ENCODE assay signal across 8 cellular contexts in genomic region chr1:94713472-94714141, GRCh38.
A peak's percentile ranks its signal among the peaks of the same experiment; 100 is the strongest.
DNase-seq lines count a peak whose midpoint lies in the region; ATAC-seq lines count a peak whose summit lies in the region.

No MANE protein-coding gene starts in this region.

- H3K27me3 ChIP-seq in ACC112 (ENCODE audit: insufficient read depth, low read length): no peaks in the 10 kb centered on the region

- ATAC-seq in GM18907 (IDR thresholded peaks at IDR 0.05; ENCODE audit: unreplicated experiment) (peak; percentile 93), HG03103 (IDR thresholded peaks at IDR 0.05; ENCODE audit: low read depth, unreplicated experiment) (peak; percentile 80), HG03280 (IDR thresholded peaks at IDR 0.05; ENCODE audit: unreplicated experiment) (no peak)

- H3K4me3 ChIP-seq in ACC112 (ENCODE audit: low read depth, low read length): no peak overlapping the region

- peak; percentile 23 to 72 for DNase-seq in SHP77 (lab: John Stamatoyannopoulos, UW)
- peak; percentile 91 for DNase-seq in fibroblast of the conjunctiva (ENCODE audit: low read depth)
- DNase-seq in pons (ENCODE audit: low spot score): peak; percentile 79
- DNase-seq in stimulated activated CD4-positive, alpha-beta T cell treated with anti-CD3 and anti-CD28 coated beads, Interleukin-4, amount 100 ng/mL, for 24 hours: no peak

- peak overlapping the region; percentile 47 for H2AFZ ChIP-seq in ACC112 (ENCODE audit: low read length, unreplicated experiment)

- peaks cover 35% of the 10 kb centered on the region for H3K4me1 ChIP-seq in ACC112 (ENCODE audit: control insufficient read depth, insufficient read depth, low read length, unreplicated experiment)

- no peaks in the 10 kb centered on the region for H3K79me2 ChIP-seq in ACC112 (ENCODE audit: control insufficient read depth, insufficient read depth, low read length, unreplicated experiment)

- H3K27ac ChIP-seq in ACC112 (ENCODE audit: low read depth, low read length): peak overlapping the region; percentile 80

- H3K36me3 ChIP-seq in ACC112 (ENCODE audit: insufficient read depth, low read length): no peaks in the 10 kb centered on the region
